Comparison of ENCODE assay signal across 23 cellular contexts in the genomic region with DNA sequence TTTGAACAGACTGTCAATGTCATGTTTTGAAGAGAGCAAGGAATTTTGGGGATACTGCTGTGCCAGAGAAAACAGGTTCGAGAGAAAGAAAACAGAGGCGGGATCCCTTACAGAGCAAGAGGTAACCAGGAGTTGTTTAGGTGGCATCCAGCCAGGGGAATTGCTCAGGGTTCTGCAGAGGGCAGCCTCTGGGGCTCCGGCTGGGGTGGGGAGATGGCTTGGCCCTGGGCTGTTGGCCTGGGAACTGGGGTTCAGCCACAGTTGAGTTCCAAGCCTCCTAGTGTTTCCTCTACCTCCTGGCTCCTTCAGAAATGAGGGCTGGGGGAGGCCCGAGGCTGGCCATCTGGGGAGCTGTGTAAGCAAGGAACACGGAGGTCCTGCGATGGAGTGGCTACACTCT.
DNase-seq lines count a peak whose midpoint lies in the region; ATAC-seq and TF ChIP-seq lines count a peak whose summit lies in the region.
"Had no signal": no experiment of that assay in that cellular context is flagged by ENCODE, and none has a peak within 500 bp of the region (broad histone marks: within the 10 kb centered on the region; RNA-seq: fewer than 3 reads in every experiment).

No MANE protein-coding gene starts in this region.

- H3K27ac Mint-ChIP-seq in CD4-positive, alpha-beta memory T cell, result peak overlapping the region in 5 of 7 donors; percentile 1 to 86 (median 62)
- H3K27ac Mint-ChIP-seq in glutamatergic neuron (ENCODE audit: unreplicated experiment), result peak overlapping the region; percentile 67
- H3K27ac Mint-ChIP-seq in stimulated activated memory B cell treated with anti-CD40 and anti-IgM and Interleukin-4, amounts not matched to agents 10 μg/mL and 1 μg/mL and 100 μg/mL, for 72 hours, result peak overlapping the region; percentile 10
- H3K27ac Mint-ChIP-seq in GM23338, result no peak overlapping the region
- H3K27ac Mint-ChIP-seq: activated CD8-positive, alpha-beta T cell treated with anti-CD3 and anti-CD28 coated beads for 36 hours; activated naive CD8-positive, alpha-beta T cell; progenitor cell of endocrine pancreas; T-cell had no signal

- no peak overlapping the region for H3K4me3 ChIP-seq in CD4-positive, alpha-beta memory T cell (ENCODE audit: low read length in 2 of 2)
- H3K4me3 ChIP-seq in Peyer's patch (no peak overlapping the region), GM23338 (no peak overlapping the region)
- H3K4me3 ChIP-seq: BLaER1 treated with 17β-estradiol and CSF1 and Interleukin-3, amounts not matched to agents 10 nM and 100 nM; K562; SJCRH30 had no signal

- no peaks in the 10 kb centered on the region; the same call in 1 of the 2 replicates for H4K20me1 ChIP-seq in GM23338 (replicated peaks; ENCODE audit: insufficient read depth)

- H3K36me3 ChIP-seq in CD4-positive, alpha-beta memory T cell (ENCODE audit: insufficient read depth, low read length), result no peaks in the 10 kb centered on the region
- H3K36me3 ChIP-seq in Peyer's patch (no peaks in the 10 kb centered on the region), GM23338 (ENCODE audit: insufficient read depth) (no peaks in the 10 kb centered on the region)
- H3K36me3 ChIP-seq: neutrophil, SJCRH30 had no signal

- no peak for DNase-seq in CD4-positive, alpha-beta memory T cell
- DNase-seq in Peyer's patch, result peak in 2 of 3 donors; percentile 20 to 32
- no peak for DNase-seq in glutamatergic neuron
- no peak for DNase-seq in GM23338 (ENCODE audit: low spot score)
- DNase-seq in NCI-H510A treated with DMSO at 0.1 percent for 48 hours (lab: John Stamatoyannopoulos, UW), result no peak
- DNase-seq: activated CD4-positive, CD25-positive, alpha-beta regulatory T cell treated with anti-CD3 and anti-CD28 coated beads, Interleukin-2, amount 50 U/mL, for 72 hours; activated CD8-positive, alpha-beta T cell treated with anti-CD3 and anti-CD28 coated beads for 36 hours; activated effector memory CD4-positive, alpha-beta T cell treated with Interleukin-2 at 50 U/mL for 16 hours; central memory CD4-positive, alpha-beta T cell; DND-41; NCI-H2081 treated with DMSO at 0.1 percent for 48 hours; SJCRH30; stimulated activated naive CD8-positive, alpha-beta T cell treated with anti-CD3 and anti-CD28 coated beads, Interleukin-15, Interleukin-2, amounts not matched to agents 100 U/mL and 50 U/mL, for 24 hours; T-cell had no signal

- intact Hi-C loops in CD4-positive, alpha-beta memory T cell (cut with micrococcal nuclease), result no loop called here

- no peak overlapping the region for H3K4me3 Mint-ChIP-seq in CD4-positive, alpha-beta memory T cell
- H3K4me3 Mint-ChIP-seq in glutamatergic neuron (ENCODE audit: unreplicated experiment) (no peak overlapping the region), GM23338 (no peak overlapping the region)
- H3K4me3 Mint-ChIP-seq in stimulated activated memory B cell treated with anti-CD40 and anti-IgM and Interleukin-4, amounts not matched to agents 10 μg/mL and 1 μg/mL and 100 μg/mL, for 72 hours, result no peak overlapping the region
- H3K4me3 Mint-ChIP-seq: activated CD8-positive, alpha-beta T cell treated with anti-CD3 and anti-CD28 coated beads for 36 hours; activated naive CD8-positive, alpha-beta T cell; T-cell had no signal

- no peaks in the 10 kb centered on the region for H3F3A ChIP-seq in GM23338 (replicated peaks; ENCODE audit: low read depth)

- TF ChIP-seq CTCF in Peyer's patch (IDR thresholded peaks at IDR 0.05) (no peak), glutamatergic neuron (IDR thresholded peaks at IDR 0.05; ENCODE audit: partially characterized antibody, unreplicated experiment) (no peak), GM23338 (conservative IDR thresholded peaks at IDR 0.05; ENCODE audit: low read depth in 2 of 2) (no peak)

- no peak overlapping the region for H3K4me2 ChIP-seq in GM23338

- no peak for ATAC-seq in stimulated activated memory B cell treated with anti-CD40 and anti-IgM and Interleukin-4, amounts not matched to agents 10 μg/mL and 1 μg/mL and 100 μg/mL, for 72 hours
- ATAC-seq in GM23338 (no peak), SK-N-SH treated with all-trans-retinoic acid at 6 μM for 48 hours (no peak)
- ATAC-seq: activated CD8-positive, alpha-beta T cell treated with anti-CD3 and anti-CD28 coated beads for 36 hours; HCT116; K562; stimulated activated naive CD8-positive, alpha-beta T cell treated with anti-CD3 and anti-CD28 coated beads, Interleukin-15, Interleukin-2, amounts not matched to agents 100 U/mL and 50 U/mL, for 24 hours; T-cell had no signal

- H3K27me3 ChIP-seq in CD4-positive, alpha-beta memory T cell (ENCODE audit: insufficient read depth, low read length), result no peaks in the 10 kb centered on the region
- H3K27me3 ChIP-seq in Peyer's patch, result no peaks in the 10 kb centered on the region
- H3K27me3 ChIP-seq in GM23338 (ENCODE audit: insufficient read depth), result no peaks in the 10 kb centered on the region
- H3K27me3 ChIP-seq: BLaER1 treated with 17β-estradiol and CSF1 and Interleukin-3, amounts not matched to agents 10 nM and 100 nM; SJCRH30 had no signal

- H3K27ac ChIP-seq in CD4-positive, alpha-beta memory T cell (ENCODE audit: low read depth, low read length), result no peak overlapping the region
- H3K27ac ChIP-seq in Peyer's patch, result no peak overlapping the region
- H3K27ac ChIP-seq in GM23338 (ENCODE audit: low read depth), result no peak overlapping the region
- H3K27ac ChIP-seq: BLaER1 treated with 17β-estradiol and CSF1 and Interleukin-3, amounts not matched to agents 10 nM and 100 nM; neutrophil; SJCRH30 had no signal

- peaks cover 29 to 49% (median 39%) of the 10 kb centered on the region in 4 donors for H3K4me1 Mint-ChIP-seq in CD4-positive, alpha-beta memory T cell
- H3K4me1 Mint-ChIP-seq in glutamatergic neuron (ENCODE audit: low read depth, unreplicated experiment) (no peaks in the 10 kb centered on the region), GM23338 (no peaks in the 10 kb centered on the region)
- peaks cover 69% of the 10 kb centered on the region for H3K4me1 Mint-ChIP-seq in stimulated activated memory B cell treated with anti-CD40 and anti-IgM and Interleukin-4, amounts not matched to agents 10 μg/mL and 1 μg/mL and 100 μg/mL, for 72 hours

- H3K9me2 ChIP-seq in GM23338 (ENCODE audit: insufficient read depth), result no peaks in the 10 kb centered on the region; the same call in 1 of the 2 replicates

- POLR2A ChIA-PET in CD4-positive, alpha-beta memory T cell (lab: Charles Lee; ENCODE audit: partially characterized antibody), result no interaction called here

- H3K9me3 Mint-ChIP-seq in CD4-positive, alpha-beta memory T cell, result peaks cover 0 to 6% (median 0%) of the 10 kb centered on the region in 8 donors
- H3K9me3 Mint-ChIP-seq in glutamatergic neuron (ENCODE audit: unreplicated experiment) (peaks cover 4% of the 10 kb centered on the region), GM23338 (no peaks in the 10 kb centered on the region)
- peaks cover 4% of the 10 kb centered on the region for H3K9me3 Mint-ChIP-seq in stimulated activated memory B cell treated with anti-CD40 and anti-IgM and Interleukin-4, amounts not matched to agents 10 μg/mL and 1 μg/mL and 100 μg/mL, for 72 hours

- no peak overlapping the region for H2AFZ ChIP-seq in GM23338

- no peaks in the 10 kb centered on the region for H3K9me3 ChIP-seq in CD4-positive, alpha-beta memory T cell (ENCODE audit: control insufficient read depth in 1 of 2, low read length in 2 of 2)
- H3K9me3 ChIP-seq in Peyer's patch, result no peaks in the 10 kb centered on the region
- H3K9me3 ChIP-seq: Caco-2, neutrophil, SJCRH30 had no signal

- H3K27me3 Mint-ChIP-seq in CD4-positive, alpha-beta memory T cell, result no peaks in the 10 kb centered on the region
- H3K27me3 Mint-ChIP-seq in glutamatergic neuron (ENCODE audit: unreplicated experiment) (peaks cover 5% of the 10 kb centered on the region), GM23338 (ENCODE audit: insufficient read depth, low read depth, poor library complexity) (no peaks in the 10 kb centered on the region)
- no peaks in the 10 kb centered on the region for H3K27me3 Mint-ChIP-seq in stimulated activated memory B cell treated with anti-CD40 and anti-IgM and Interleukin-4, amounts not matched to agents 10 μg/mL and 1 μg/mL and 100 μg/mL, for 72 hours
- H3K27me3 Mint-ChIP-seq: activated CD8-positive, alpha-beta T cell treated with anti-CD3 and anti-CD28 coated beads for 36 hours; activated naive CD8-positive, alpha-beta T cell; progenitor cell of endocrine pancreas; T-cell had no signal

- H3K36me3 Mint-ChIP-seq in CD4-positive, alpha-beta memory T cell, result peaks cover 0 to 5% of the 10 kb centered on the region in 2 donors
- H3K36me3 Mint-ChIP-seq in glutamatergic neuron (ENCODE audit: unreplicated experiment) (peaks cover 5% of the 10 kb centered on the region), GM23338 (ENCODE audit: low read depth) (no peaks in the 10 kb centered on the region; the same call in 2 of the 3 replicates)
- H3K36me3 Mint-ChIP-seq in stimulated activated memory B cell treated with anti-CD40 and anti-IgM and Interleukin-4, amounts not matched to agents 10 μg/mL and 1 μg/mL and 100 μg/mL, for 72 hours, result peaks cover 10% of the 10 kb centered on the region

- H3K4me1 ChIP-seq in CD4-positive, alpha-beta memory T cell (ENCODE audit: insufficient read depth, low read length), result peaks cover 13% of the 10 kb centered on the region
- H3K4me1 ChIP-seq in Peyer's patch (peaks cover 0 to 20% (median 0%) of the 10 kb centered on the region in 4 donors), GM23338 (ENCODE audit: insufficient read depth) (no peaks in the 10 kb centered on the region)
- H3K4me1 ChIP-seq: Caco-2, SJCRH30 had no signal

- no peaks in the 10 kb centered on the region for H3K79me2 ChIP-seq in GM23338 (replicated peaks; ENCODE audit: insufficient read depth)

- no peak for TF ChIP-seq POLR2A in Peyer's patch (IDR thresholded peaks at IDR 0.05)

- CTCF ChIA-PET in CD4-positive, alpha-beta memory T cell (lab: Charles Lee; ENCODE audit: partially characterized antibody), result no interaction called here

TF ChIP-seq in GM23338, 12 proteins besides CTCF, POLR2A, EP300 and RAD21:
- no peak for TF ChIP-seq CREB1 (CRISPR knock-in tag; IDR thresholded peaks at IDR 0.05; ENCODE audit: low read depth)
- TF ChIP-seq NANOG (IDR thresholded peaks at IDR 0.05; ENCODE audit: borderline replicate concordance), result no peak
- no peak for TF ChIP-seq STAT1 (IDR thresholded peaks at IDR 0.05; ENCODE audit: unreplicated experiment)
TF ChIP-seq in GM23338: peak in this region for 0.

TF ChIP-seq in SK-N-SH treated with all-trans-retinoic acid at 6 μM for 48 hours, 23 proteins besides CTCF, POLR2A, EP300 and RAD21 (continues in another document):
- TF ChIP-seq, protein P1, sequence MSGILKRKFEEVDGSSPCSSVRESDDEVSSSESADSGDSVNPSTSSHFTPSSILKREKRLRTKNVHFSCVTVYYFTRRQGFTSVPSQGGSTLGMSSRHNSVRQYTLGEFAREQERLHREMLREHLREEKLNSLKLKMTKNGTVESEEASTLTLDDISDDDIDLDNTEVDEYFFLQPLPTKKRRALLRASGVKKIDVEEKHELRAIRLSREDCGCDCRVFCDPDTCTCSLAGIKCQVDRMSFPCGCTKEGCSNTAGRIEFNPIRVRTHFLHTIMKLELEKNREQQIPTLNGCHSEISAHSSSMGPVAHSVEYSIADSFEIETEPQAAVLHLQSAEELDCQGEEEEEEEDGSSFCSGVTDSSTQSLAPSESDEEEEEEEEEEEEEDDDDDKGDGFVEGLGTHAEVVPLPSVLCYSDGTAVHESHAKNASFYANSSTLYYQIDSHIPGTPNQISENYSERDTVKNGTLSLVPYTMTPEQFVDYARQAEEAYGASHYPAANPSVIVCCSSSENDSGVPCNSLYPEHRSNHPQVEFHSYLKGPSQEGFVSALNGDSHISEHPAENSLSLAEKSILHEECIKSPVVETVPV (CRISPR knock-in tag; IDR thresholded peaks at IDR 0.05), result no peak

Comparison
In these comparisons a context has a peak if more than half of its experiments do, and no peak if none do; other contexts are left out.
1. DNase-seq: peak in Peyer's patch (2 of 3); none in CD4-positive, alpha-beta memory T cell (0 of 5), glutamatergic neuron (single experiment), GM23338 (single experiment) and NCI-H510A treated with DMSO at 0.1 percent for 48 hours (single experiment).